In genomic region chr9:133738039-133738805, GRCh38 we compare ENCODE assay signal across 8 cellular contexts. TPM values are rescaled to one million over a fixed set of nuclear protein-coding genes. Genes with fewer than 3 reads are reported as not detected.
DNase-seq lines count a peak whose midpoint lies in the region; ATAC-seq and TF ChIP-seq lines count a peak whose summit lies in the region.

A gene with protein sequence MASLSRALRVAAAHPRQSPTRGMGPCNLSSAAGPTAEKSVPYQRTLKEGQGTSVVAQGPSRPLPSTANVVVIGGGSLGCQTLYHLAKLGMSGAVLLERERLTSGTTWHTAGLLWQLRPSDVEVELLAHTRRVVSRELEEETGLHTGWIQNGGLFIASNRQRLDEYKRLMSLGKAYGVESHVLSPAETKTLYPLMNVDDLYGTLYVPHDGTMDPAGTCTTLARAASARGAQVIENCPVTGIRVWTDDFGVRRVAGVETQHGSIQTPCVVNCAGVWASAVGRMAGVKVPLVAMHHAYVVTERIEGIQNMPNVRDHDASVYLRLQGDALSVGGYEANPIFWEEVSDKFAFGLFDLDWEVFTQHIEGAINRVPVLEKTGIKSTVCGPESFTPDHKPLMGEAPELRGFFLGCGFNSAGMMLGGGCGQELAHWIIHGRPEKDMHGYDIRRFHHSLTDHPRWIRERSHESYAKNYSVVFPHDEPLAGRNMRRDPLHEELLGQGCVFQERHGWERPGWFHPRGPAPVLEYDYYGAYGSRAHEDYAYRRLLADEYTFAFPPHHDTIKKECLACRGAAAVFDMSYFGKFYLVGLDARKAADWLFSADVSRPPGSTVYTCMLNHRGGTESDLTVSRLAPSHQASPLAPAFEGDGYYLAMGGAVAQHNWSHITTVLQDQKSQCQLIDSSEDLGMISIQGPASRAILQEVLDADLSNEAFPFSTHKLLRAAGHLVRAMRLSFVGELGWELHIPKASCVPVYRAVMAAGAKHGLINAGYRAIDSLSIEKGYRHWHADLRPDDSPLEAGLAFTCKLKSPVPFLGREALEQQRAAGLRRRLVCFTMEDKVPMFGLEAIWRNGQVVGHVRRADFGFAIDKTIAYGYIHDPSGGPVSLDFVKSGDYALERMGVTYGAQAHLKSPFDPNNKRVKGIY (minus strand): TSS chr9:133738352. CDS start chr9:133734173, 4,179 bp downstream.

- no peaks in the 10 kb centered on the region for H3K36me3 ChIP-seq in transverse colon

- H3K27ac ChIP-seq in transverse colon: peak within 1 kb of the TSS in 1 of 4 donors; percentile 14

- H3K27me3 ChIP-seq in transverse colon: no peaks in the 10 kb centered on the region

- TF ChIP-seq POLR2A in transverse colon (IDR thresholded peaks at IDR 0.05): no peak

- H3K9me3 ChIP-seq in transverse colon: no peaks in the 10 kb centered on the region

- peaks cover 0 to 15% (median 10%) of the 10 kb centered on the region in 4 donors for H3K4me1 ChIP-seq in transverse colon

- H3K4me1 Mint-ChIP-seq in natural killer cell: peaks cover 6 to 16% of the 10 kb centered on the region in 2 donors

- TF ChIP-seq EP300 in transverse colon (IDR thresholded peaks at IDR 0.05; ENCODE audit: low read depth): no peak

- H3K9me3 Mint-ChIP-seq in natural killer cell: no peaks in the 10 kb centered on the region

- H3K4me3 ChIP-seq in fibroblast of pulmonary artery (replicated peaks; ENCODE audit: low read depth, low read length) (peak within 1 kb of the TSS; percentile 50), transverse colon (peak within 1 kb of the TSS in 3 of 4 donors; percentile 24 to 51 (median 29))

- intact Hi-C loops in natural killer cell (cut with micrococcal nuclease): no loop called here
- intact Hi-C loops in transverse colon (cut with DNase I; ENCODE audit: low total_unique reads): no loop called here

- TF ChIP-seq CTCF in fibroblast of pulmonary artery (IDR thresholded peaks at IDR 0.05; ENCODE audit: low read length, missing control alignments) (no peak), natural killer cell (IDR thresholded peaks at IDR 0.05) (no peak), transverse colon (IDR thresholded peaks at IDR 0.05) (no peak)

- H3K27me3 Mint-ChIP-seq in natural killer cell (ENCODE audit: low read depth in 2 of 2): no peaks in the 10 kb centered on the region

- WGBS in transverse colon (ENCODE audit: low coverage in 1 of 2), 2 donors: 26% methylated on average over 21 of the region's 25 CpGs; no CpG with 5 or more reads in 1 of the 2 donors

- H3K27ac Mint-ChIP-seq in natural killer cell: peak within 1 kb of the TSS in 1 of 2 donors; percentile 79

- ATAC-seq in natural killer cell (peak; percentile 69 to 83 (median 81)), HG02623 (IDR thresholded peaks at IDR 0.05; ENCODE audit: unreplicated experiment) (no peak)

- no peaks in the 10 kb centered on the region for H3K36me3 Mint-ChIP-seq in natural killer cell

- in situ Hi-C loops in transverse colon (cut with MboI; ENCODE audit: low pct_ligation_motif_present in 1 of 4, low pct_unique_long_range_greater_than_20kb in 1 of 4, low sequenced_read_pairs in 3 of 4): no loop called here

- H3K4me3 Mint-ChIP-seq in natural killer cell: peak within 1 kb of the TSS; percentile 66

- DNase-seq in GM03348 (ENCODE audit: low spot score): peak; percentile 89
- peak; percentile 56 for DNase-seq in NCI-H1105 (lab: John Stamatoyannopoulos, UW)
- peak; percentile 7 for DNase-seq in activated CD8-positive, alpha-beta memory T cell treated with anti-CD3 and anti-CD28 coated beads, Interleukin-2, amount 50 U/mL, for 24 hours (ENCODE audit: extremely low read depth)
- DNase-seq in fibroblast of pulmonary artery (ENCODE audit: low read depth): peak; percentile 46
- DNase-seq in natural killer cell: peak; percentile 56
- DNase-seq in transverse colon: peak; percentile 52
- DNase-seq in pons (ENCODE audit: low spot score): no peak

RNA-seq across cellular contexts. Expression of the gene that starts here (rescaled TPM):
- total RNA-seq in natural killer cell (1 to 10 TPM; 2.2 to 6.8 (median 4.1) TPM), transverse colon (1 to 10 TPM in 1 of 4 donors, under 1 TPM in 2, not detected in 1; 0.68 to 1.1 (median 0.95) TPM)
